1 cellular context compared by ENCODE assay signal in genomic region chr2:66574701-66575624, GRCh38.
TF ChIP-seq lines count a peak whose summit lies in the region.

No MANE protein-coding gene starts in this region.

TF ChIP-seq in HEK293, 187 proteins besides CTCF, POLR2A, EP300 and RAD21 (continued from another document and continues in another):
- TF ChIP-seq ZNF645 (tag by site-specific recombination; IDR thresholded peaks at IDR 0.05): no peak
- no peak for TF ChIP-seq SP2 (tag by site-specific recombination; IDR thresholded peaks at IDR 0.05)
- 0 out of 2 replicates have a peak, but pooled peaks have one; percentile 45 for TF ChIP-seq ZNF580 (tag by site-specific recombination; IDR thresholded peaks at IDR 0.05)
- peak; percentile 66; the same call in 1 of the 2 replicates for TF ChIP-seq PRDM6 (tag by site-specific recombination; IDR thresholded peaks at IDR 0.05)
- no peak for TF ChIP-seq ZNF391 (tag by site-specific recombination; IDR thresholded peaks at IDR 0.05; ENCODE audit: borderline replicate concordance, low read depth)
- TF ChIP-seq ZNF148 (tag by site-specific recombination; IDR thresholded peaks at IDR 0.05; ENCODE audit: borderline replicate concordance): no peak
- no peak for TF ChIP-seq MZF1 (tag by site-specific recombination; IDR thresholded peaks at IDR 0.05; ENCODE audit: borderline replicate concordance)
- TF ChIP-seq ZNF596 (tag by site-specific recombination; IDR thresholded peaks at IDR 0.05): peak; percentile 96
- TF ChIP-seq ZNF398 (tag by site-specific recombination; IDR thresholded peaks at IDR 0.05): peak; percentile 99
- 0 out of 2 replicates have a peak, but pooled peaks have one; percentile 33 for TF ChIP-seq GLIS2 (tag by site-specific recombination; IDR thresholded peaks at IDR 0.05)
- TF ChIP-seq ZNF701 (tag by site-specific recombination; IDR thresholded peaks at IDR 0.05): no peak
- TF ChIP-seq ATF2 (tag by site-specific recombination; IDR thresholded peaks at IDR 0.05; ENCODE audit: low read depth): no peak
- no peak; the same call in 1 of the 2 replicates for TF ChIP-seq ZNF394 (tag by site-specific recombination; IDR thresholded peaks at IDR 0.05; ENCODE audit: borderline replicate concordance)
- TF ChIP-seq PRDM10 (tag by site-specific recombination; IDR thresholded peaks at IDR 0.05): peak; percentile 84
- TF ChIP-seq ZNF174 (tag by site-specific recombination; IDR thresholded peaks at IDR 0.05): no peak
- TF ChIP-seq TRIM28 (IDR thresholded peaks at IDR 0.05; ENCODE audit: borderline replicate concordance, low read length): no peak
- no peak for TF ChIP-seq ZNF350 (tag by site-specific recombination; IDR thresholded peaks at IDR 0.05)
- TF ChIP-seq ZNF239 (tag by site-specific recombination; IDR thresholded peaks at IDR 0.05): no peak
- TF ChIP-seq SCRT2 (tag by site-specific recombination; IDR thresholded peaks at IDR 0.05): peak; percentile 37; the same call in 1 of the 2 replicates
- TF ChIP-seq ZFP37 (tag by site-specific recombination; IDR thresholded peaks at IDR 0.05): peak; percentile 56; the same call in 1 of the 2 replicates
- TF ChIP-seq ZNF362 (tag by site-specific recombination; IDR thresholded peaks at IDR 0.05): no peak
- TF ChIP-seq ZFP3 (tag by site-specific recombination; IDR thresholded peaks at IDR 0.05; ENCODE audit: low read depth): no peak
- no peak for TF ChIP-seq ZNF146 (tag by site-specific recombination; IDR thresholded peaks at IDR 0.05)
- TF ChIP-seq ZNF660 (tag by site-specific recombination; IDR thresholded peaks at IDR 0.05): no peak
- TF ChIP-seq ZNF302 (tag by site-specific recombination; IDR thresholded peaks at IDR 0.05; ENCODE audit: low read depth): no peak
- TF ChIP-seq ZNF514 (tag by site-specific recombination; IDR thresholded peaks at IDR 0.05): no peak
- TF ChIP-seq ZNF274 (IDR thresholded peaks at IDR 0.05; ENCODE audit: low read length): no peak
- TF ChIP-seq ZNF274 (tag by site-specific recombination; IDR thresholded peaks at IDR 0.05; ENCODE audit: borderline replicate concordance): no peak
- TF ChIP-seq ZEB2 (tag by site-specific recombination; IDR thresholded peaks at IDR 0.05): peak; percentile 53; the same call in 1 of the 2 replicates
- TF ChIP-seq ZNF311 (tag by site-specific recombination; IDR thresholded peaks at IDR 0.05; ENCODE audit: borderline replicate concordance): no peak
- no peak; the same call in 1 of the 2 replicates for TF ChIP-seq ZNF202 (tag by site-specific recombination; IDR thresholded peaks at IDR 0.05; ENCODE audit: borderline replicate concordance)
- TF ChIP-seq OVOL3 (tag by site-specific recombination; IDR thresholded peaks at IDR 0.05): no peak
- no peak for TF ChIP-seq ZNF623 (tag by site-specific recombination; IDR thresholded peaks at IDR 0.05)
- TF ChIP-seq ZNF248 (tag by site-specific recombination; IDR thresholded peaks at IDR 0.05): no peak
- peak; percentile 97 for TF ChIP-seq PATZ1 (tag by site-specific recombination; IDR thresholded peaks at IDR 0.05)
- no peak for TF ChIP-seq AEBP2 (tag by site-specific recombination; IDR thresholded peaks at IDR 0.05; ENCODE audit: borderline replicate concordance)
- peak; percentile 26 for TF ChIP-seq ZBTB26 (tag by site-specific recombination; optimal IDR thresholded peaks at IDR 0.05)
- no peak for TF ChIP-seq PBX3 (CRISPR knock-in tag; IDR thresholded peaks at IDR 0.05)
